Comparison of ENCODE assay signal across 19 cellular contexts in the genomic region with DNA sequence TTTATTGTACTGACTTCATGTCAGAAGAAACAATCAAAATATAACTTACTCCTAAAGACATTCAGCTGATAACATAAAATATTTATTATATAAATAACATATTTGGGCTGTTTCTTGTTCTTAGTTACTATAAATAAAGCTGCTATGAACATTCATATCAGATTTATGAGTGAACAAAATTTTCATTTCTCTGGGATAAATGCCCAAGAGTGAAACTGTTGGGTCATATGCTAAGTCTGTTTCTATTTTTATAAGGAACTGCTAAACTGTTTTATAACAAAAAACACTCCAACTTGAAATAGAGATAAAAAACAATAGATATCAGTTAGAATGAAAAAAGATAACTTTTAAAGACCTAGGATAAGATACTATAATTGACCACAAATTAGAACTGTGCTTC. TPM values are rescaled to one million over a fixed set of nuclear protein-coding genes. Genes with fewer than 3 reads are reported as not detected.
"Had no signal": no experiment of that assay in that cellular context is flagged by ENCODE, and none has a peak within 500 bp of the region (broad histone marks: within the 10 kb centered on the region; RNA-seq: fewer than 3 reads in every experiment).

No MANE protein-coding gene starts in this region.

- DNase-seq: activated CD4-positive, alpha-beta T cell treated with anti-CD3 and anti-CD28 coated beads, Interleukin-2, amount 50 U/mL, for 4 hours; activated CD4-positive, CD25-positive, alpha-beta regulatory T cell treated with anti-CD3 and anti-CD28 coated beads, Interleukin-2, amount 50 U/mL, for 72 hours; activated gamma-delta T cell; activated T-cell treated with anti-CD3 and anti-CD28 coated beads, Interleukin-2, amount 50 U/mL, for 48 hours; effector CD4-positive, alpha-beta T cell; foreskin fibroblast; head of caudate nucleus; left ventricle myocardium superior; naive B cell; posterior cingulate gyrus; SW 1271 had no signal

- H3K9me3 ChIP-seq: right atrium auricular region, SJSA1 had no signal

- H3K4me3 Mint-ChIP-seq: activated naive CD8-positive, alpha-beta T cell; stimulated activated memory B cell treated with anti-CD40 and anti-IgM and Interleukin-4, amounts not matched to agents 10 μg/mL and 1 μg/mL and 100 μg/mL, for 72 hours; T-helper 2 cell treated with Interferon-gamma antibody and Interleukin-4, amounts not matched to agents 5 μg/mL and 100 μg/mL, for 36 hours had no signal

- H3K36me3 ChIP-seq: right atrium auricular region, SJSA1 had no signal

- H3K9me3 Mint-ChIP-seq: stimulated activated memory B cell treated with anti-CD40 and anti-IgM and Interleukin-4, amounts not matched to agents 10 μg/mL and 1 μg/mL and 100 μg/mL, for 72 hours had no signal

- H3K4me1 ChIP-seq: right atrium auricular region, SJSA1 had no signal

- H3K27ac ChIP-seq: SJSA1 had no signal

- H3K27me3 Mint-ChIP-seq: activated naive CD8-positive, alpha-beta T cell; naive B cell; stimulated activated memory B cell treated with anti-CD40 and anti-IgM and Interleukin-4, amounts not matched to agents 10 μg/mL and 1 μg/mL and 100 μg/mL, for 72 hours had no signal

- FAIRE-seq: astrocyte, keratinocyte had no signal

- ATAC-seq: left ventricle myocardium superior had no signal

- H3K27me3 ChIP-seq: right atrium auricular region, SJSA1 had no signal

- H3K27ac Mint-ChIP-seq: activated naive CD8-positive, alpha-beta T cell; stimulated activated memory B cell treated with anti-CD40 and anti-IgM and Interleukin-4, amounts not matched to agents 10 μg/mL and 1 μg/mL and 100 μg/mL, for 72 hours; T-helper 2 cell treated with Interferon-gamma antibody and Interleukin-4, amounts not matched to agents 5 μg/mL and 100 μg/mL, for 36 hours had no signal

- H3K4me3 ChIP-seq: right atrium auricular region, SJSA1, smooth muscle cell had no signal

RNA-seq across cellular contexts. Expression of gene CC2D2B, which starts 26.5 kb away (rescaled TPM):
- total RNA-seq: smooth muscle cell had no signal
- polyA plus RNA-seq: smooth muscle cell had no signal
